Comparison of ENCODE assay signal across 8 cellular contexts in genomic region chr22:30634477-30635233, GRCh38. TPM values are rescaled to one million over a fixed set of nuclear protein-coding genes. Genes with fewer than 3 reads are reported as not detected.
DNase-seq lines count a peak whose midpoint lies in the region; ATAC-seq and TF ChIP-seq lines count a peak whose summit lies in the region.

No MANE protein-coding gene starts in this region.

- H3K79me2 ChIP-seq in SU-DHL-6 (ENCODE audit: insufficient read depth, low read length): no peaks in the 10 kb centered on the region

- H3K4me3 ChIP-seq in SU-DHL-6 (ENCODE audit: insufficient read depth, low read length, poor library complexity, severe bottlenecking) (peak overlapping the region; percentile 43), heart left ventricle (peak overlapping the region in 11 of 12 donors; percentile 6 to 90 (median 77)), transverse colon (peak overlapping the region; percentile 5 to 75 (median 53))

- in situ Hi-C loops in transverse colon (cut with MboI; ENCODE audit: low pct_ligation_motif_present in 1 of 4, low pct_unique_long_range_greater_than_20kb in 1 of 4, low sequenced_read_pairs in 3 of 4): loop anchor here in 3 of 4 donors (5.0 to 25.0 kb wide), 4 partner anchors 118 to 280 kb away; no protein-coding TSS in a partner anchor

- H3K9me3 ChIP-seq in SU-DHL-6 (ENCODE audit: insufficient read depth, low read length) (no peaks in the 10 kb centered on the region), heart left ventricle (no peaks in the 10 kb centered on the region), transverse colon (no peaks in the 10 kb centered on the region)

- H3K4me1 ChIP-seq in heart left ventricle (peaks cover 0 to 37% (median 27%) of the 10 kb centered on the region in 12 donors), transverse colon (peaks cover 20 to 34% (median 31%) of the 10 kb centered on the region in 4 donors)

- H3K9me3 Mint-ChIP-seq in activated naive CD8-positive, alpha-beta T cell treated with anti-CD3 and anti-CD28 coated beads, Interleukin-2, amount 50 U/mL, for 24 hours: no peaks in the 10 kb centered on the region

- H3K27ac ChIP-seq in SU-DHL-6 (ENCODE audit: low read depth, low read length) (peak overlapping the region; percentile 36), heart left ventricle (peak overlapping the region; percentile 23 to 98 (median 88)), transverse colon (peak overlapping the region; percentile 88 to 97 (median 89))

- peak overlapping the region; percentile 86 for H3K4me3 Mint-ChIP-seq in activated naive CD8-positive, alpha-beta T cell treated with anti-CD3 and anti-CD28 coated beads, Interleukin-2, amount 50 U/mL, for 24 hours

- H3K36me3 ChIP-seq in SU-DHL-6 (ENCODE audit: low read length) (no peaks in the 10 kb centered on the region), heart left ventricle (no peaks in the 10 kb centered on the region), transverse colon (no peaks in the 10 kb centered on the region)

- H3K27me3 Mint-ChIP-seq in activated naive CD8-positive, alpha-beta T cell treated with anti-CD3 and anti-CD28 coated beads, Interleukin-2, amount 50 U/mL, for 24 hours: no peaks in the 10 kb centered on the region

- H2AFZ ChIP-seq in SU-DHL-6 (ENCODE audit: low read depth, low read length, severe bottlenecking): peak overlapping the region; percentile 100

- TF ChIP-seq CTCF in GM12801 (IDR thresholded peaks at IDR 0.05; ENCODE audit: extremely low read depth, insufficient read length) (peak; percentile 43), SU-DHL-6 (IDR thresholded peaks at IDR 0.05; ENCODE audit: insufficient read depth, low read length, poor library complexity, severe bottlenecking) (peak; percentile 89), heart left ventricle (IDR thresholded peaks at IDR 0.05) (peak; percentile 91 to 96 (median 94)), transverse colon (IDR thresholded peaks at IDR 0.05) (peak; percentile 92 to 99 (median 98))

- DNase-seq in NCI-H1105 (lab: John Stamatoyannopoulos, UW) (peak; percentile 70), heart left ventricle (peak; percentile 83 to 93 (median 85)), pons (ENCODE audit: low spot score) (peak; percentile 90), transverse colon (peak; percentile 93)
- peak; percentile 93 for DNase-seq in activated naive CD8-positive, alpha-beta T cell treated with anti-CD3 and anti-CD28 coated beads, Interleukin-2, amount 50 U/mL, for 24 hours

- H4K20me1 ChIP-seq in SU-DHL-6 (ENCODE audit: low read depth, low read length): no peaks in the 10 kb centered on the region

- ATAC-seq in HG02588 (IDR thresholded peaks at IDR 0.05; ENCODE audit: unreplicated experiment) (peak; percentile 59), heart left ventricle (peak; percentile 65 to 82 (median 74))
- peak; percentile 83 for ATAC-seq in activated naive CD8-positive, alpha-beta T cell treated with anti-CD3 and anti-CD28 coated beads, Interleukin-2, amount 50 U/mL, for 24 hours

- intact Hi-C loops in heart left ventricle (cut with DNase I) (loop anchor here (1.0 to 10.0 kb wide), 14 partner anchors 32 to 288 kb away; partner anchors contain the start of genes DUSP18 (in 3 of the 10), OSBP2 (in 1 of the 10) and PES1 (in 1 of the 10)), transverse colon (cut with DNase I; ENCODE audit: low total_unique reads) (loop anchor here (1.0 kb wide), 1 partner anchor 121 kb away; no protein-coding TSS in a partner anchor)

- H3K4me1 Mint-ChIP-seq in activated naive CD8-positive, alpha-beta T cell treated with anti-CD3 and anti-CD28 coated beads, Interleukin-2, amount 50 U/mL, for 24 hours: peaks cover 30% of the 10 kb centered on the region

- peak overlapping the region; percentile 61 for H3K9ac ChIP-seq in SU-DHL-6 (ENCODE audit: low read length)

- H3K9me2 ChIP-seq in SU-DHL-6 (replicated peaks; ENCODE audit: insufficient read depth, low read length): no peaks in the 10 kb centered on the region

- peak overlapping the region; percentile 74 for H3K4me2 ChIP-seq in SU-DHL-6 (ENCODE audit: low read depth, low read length, poor library complexity, severe bottlenecking)

- no peak for TF ChIP-seq EP300 in transverse colon (IDR thresholded peaks at IDR 0.05; ENCODE audit: low read depth)

- TF ChIP-seq POLR2A in heart left ventricle (IDR thresholded peaks at IDR 0.05): no peak
- TF ChIP-seq POLR2A in transverse colon (IDR thresholded peaks at IDR 0.05): no peak

- no peaks in the 10 kb centered on the region for H3F3A ChIP-seq in SU-DHL-6 (ENCODE audit: insufficient read depth)

- H3K27ac Mint-ChIP-seq in activated naive CD8-positive, alpha-beta T cell treated with anti-CD3 and anti-CD28 coated beads, Interleukin-2, amount 50 U/mL, for 24 hours: peak overlapping the region; percentile 86

- peaks cover 16% of the 10 kb centered on the region for H3K36me3 Mint-ChIP-seq in activated naive CD8-positive, alpha-beta T cell treated with anti-CD3 and anti-CD28 coated beads, Interleukin-2, amount 50 U/mL, for 24 hours (ENCODE audit: low read depth)

- WGBS in heart left ventricle, 4 donors: 10 to 18% (median 13%) methylated on average over 25 to 29 of the region's 29 CpGs
- 4% methylated on average over 18 of the region's 29 CpGs; no CpG with 5 or more reads in 1 of the 2 donors for WGBS in transverse colon (ENCODE audit: low coverage in 1 of 2), 2 donors

- H3K27me3 ChIP-seq in SU-DHL-6 (ENCODE audit: low read length) (no peaks in the 10 kb centered on the region), heart left ventricle (no peaks in the 10 kb centered on the region), transverse colon (no peaks in the 10 kb centered on the region)

RNA-seq across cellular contexts. Expression of gene SLC35E4, which starts 0.9 kb away (rescaled TPM):
- total RNA-seq in heart left ventricle (1 to 10 TPM; 2.4 to 9.8 (median 4.0) TPM), transverse colon (10 to 100 TPM in 3 of 4 donors, 1 to 10 TPM in 1; 6.4 to 21.3 (median 15.7) TPM)
- 1 to 10 TPM; 3.4 to 5.1 TPM for polyA plus RNA-seq in heart left ventricle

RNA-seq across cellular contexts. Expression of gene TCN2, which starts 27.7 kb away (rescaled TPM):
- 10 to 100 TPM; 11.2 to 69.9 (median 19.5) TPM for total RNA-seq in heart left ventricle
- polyA plus RNA-seq in heart left ventricle: 10 to 100 TPM; 11.0 to 19.2 TPM
- total RNA-seq in transverse colon: 10 to 100 TPM; 16.5 to 63.8 (median 28.4) TPM

RNA-seq across cellular contexts. Expression of gene DUSP18, which starts 33.0 kb away (rescaled TPM):
- total RNA-seq in heart left ventricle: 1 to 10 TPM; 1.8 to 6.1 (median 3.1) TPM
- polyA plus RNA-seq in heart left ventricle: 1 to 10 TPM; 1.6 to 3.2 TPM
- total RNA-seq in transverse colon: 10 to 100 TPM; 13.7 to 38.2 (median 29.8) TPM

RNA-seq across cellular contexts. Expression of gene PES1, which starts 42.9 kb away (rescaled TPM):
- total RNA-seq in heart left ventricle (10 to 100 TPM; 15.7 to 39.8 (median 27.8) TPM), transverse colon (10 to 100 TPM; 13.5 to 39.5 (median 30.6) TPM)
- 10 to 100 TPM; 23.0 to 60.9 TPM for polyA plus RNA-seq in heart left ventricle

Comparison
In these comparisons a context has a peak if more than half of its experiments do, and no peak if none do; other contexts are left out.
1. Peak in every context shown above with its lines: DNase-seq, ATAC-seq, H3K4me3 ChIP-seq and H3K27ac ChIP-seq.
2. CTCF ChIP-seq: peak in every context shown above with its lines; median percentile 98 in transverse colon; 94 in heart left ventricle; 89 in SU-DHL-6; 43 in GM12801.
3. H3K27ac ChIP-seq: peak in every context shown above with its lines; median percentile 89 in transverse colon; 88 in heart left ventricle; 36 in SU-DHL-6.